26 cellular contexts compared by ENCODE assay signal in the genomic region with DNA sequence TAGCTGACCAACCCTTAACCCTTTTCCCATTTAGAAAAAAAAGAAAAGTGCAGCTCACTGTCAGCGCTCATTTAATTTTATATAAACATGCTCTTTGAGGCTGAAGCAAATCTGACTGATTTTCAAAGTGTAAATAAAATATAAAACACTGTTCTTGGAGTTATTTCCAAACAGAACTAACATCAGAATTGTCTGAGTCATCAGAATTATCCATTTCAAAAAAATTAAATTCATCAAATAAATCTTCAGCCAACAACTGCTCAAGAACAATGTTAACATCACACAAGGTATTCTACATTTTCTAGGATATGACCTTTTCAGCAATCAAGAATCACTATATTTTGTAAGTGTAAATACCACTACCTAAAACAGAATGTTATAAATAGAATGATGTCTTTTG.
"Had no signal": no experiment of that assay in that cellular context is flagged by ENCODE, and none has a peak within 500 bp of the region (broad histone marks: within the 10 kb centered on the region; RNA-seq: fewer than 3 reads in every experiment).

No MANE protein-coding gene starts in this region.

- FAIRE-seq: endometrium, keratinocyte had no signal

- H3K4me1 ChIP-seq: colonic mucosa, esophagus squamous epithelium, gastroesophageal sphincter, left lung, lower lobe of right lung had no signal

- H3K4me2 ChIP-seq: hepatocyte had no signal

- H3K79me2 ChIP-seq: hepatocyte had no signal

- ATAC-seq: effector memory CD8-positive, alpha-beta T cell; esophagus mucosa; gastroesophageal sphincter; heart left ventricle; left cardiac atrium; left lung; left ventricle myocardium superior; lower lobe of right lung; mucosa of descending colon; naive thymus-derived CD8-positive, alpha-beta T cell had no signal

- H3K36me3 ChIP-seq: colonic mucosa, esophagus squamous epithelium, gastroesophageal sphincter, heart left ventricle, left lung, lower lobe of right lung had no signal

- H3K27me3 ChIP-seq: colonic mucosa, esophagus squamous epithelium, gastroesophageal sphincter, heart left ventricle, hepatocyte, left lung had no signal

- DNase-seq: colonic mucosa; cortex of kidney; effector CD8-positive, alpha-beta T cell; effector memory CD8-positive, alpha-beta T cell; endodermal cell; erythroblast; esophagus squamous epithelium; foreskin fibroblast; foreskin melanocyte; heart left ventricle; hypothalamus; immature natural killer cell; left cardiac atrium; left lung; left ventricle myocardium superior; lower lobe of right lung; mesenchymal stem cell; mucosa of descending colon; naive B cell; naive thymus-derived CD8-positive, alpha-beta T cell had no signal

- H3K27ac ChIP-seq: colonic mucosa, epithelial cell of prostate, esophagus squamous epithelium, gastroesophageal sphincter, heart left ventricle, hepatocyte, left lung, lower lobe of right lung had no signal

- H3K9me3 ChIP-seq: colonic mucosa, esophagus squamous epithelium, gastroesophageal sphincter, mucosa of descending colon had no signal

- H3K4me3 ChIP-seq: colonic mucosa, esophagus squamous epithelium, gastroesophageal sphincter, heart left ventricle, hepatocyte, left lung, lower lobe of right lung, mucosa of descending colon had no signal

- H2AFZ ChIP-seq: hepatocyte had no signal
